In the genomic region with DNA sequence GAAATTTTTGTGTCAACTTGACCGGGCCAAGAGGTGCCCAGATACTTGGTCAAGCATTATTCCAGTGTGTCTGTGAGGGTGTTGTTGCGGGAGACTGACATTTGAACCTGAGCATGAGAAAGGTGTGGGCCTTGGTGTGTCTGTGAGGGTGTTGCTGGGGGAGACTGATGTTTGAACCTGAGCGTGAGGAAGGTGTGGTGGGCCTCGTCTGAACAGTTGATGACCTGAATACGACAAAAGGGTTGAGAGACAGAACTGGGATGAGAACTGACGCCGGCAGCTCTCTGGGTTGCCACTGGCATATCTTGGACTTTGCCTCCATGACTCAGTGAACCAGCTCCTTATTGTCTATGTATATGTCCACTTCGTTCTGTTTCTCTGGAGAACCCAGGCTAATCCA, we compare ENCODE assay signal across 15 cellular contexts.
"Had no signal": no experiment of that assay in that cellular context is flagged by ENCODE, and none has a peak within 500 bp of the region (broad histone marks: within the 10 kb centered on the region; RNA-seq: fewer than 3 reads in every experiment).

No MANE protein-coding gene starts in this region.

- H3K4me3 Mint-ChIP-seq: activated T-helper 1 cell treated with anti-CD3 and anti-CD28 coated beads, Interleukin-12 subunit alpha, Interleukin-12 subunit beta, Interleukin-2, Interleukin-4 antibody, amounts not matched to agents 30 ng/mL and 10 ng/mL and 1 ng/mL, durations not matched to agents 14 hours and 24 hours and 36 hours; brain; central memory CD8-positive, alpha-beta T cell; stimulated activated naive B cell treated with anti-CD40 and anti-IgM and Interleukin-4, amounts not matched to agents 10 μg/mL and 1 μg/mL and 100 μg/mL, for 72 hours; T-helper 1 cell treated with Interleukin-12 subunit alpha and Interleukin-12 subunit beta and Interleukin-4 antibody, amounts not matched to agents 30 μg/mL and 1 μg/mL, for 36 hours had no signal

- H3K27me3 Mint-ChIP-seq: central memory CD8-positive, alpha-beta T cell had no signal

- H3K9me3 ChIP-seq: gastroesophageal sphincter, neutrophil, transverse colon had no signal

- H3K4me1 ChIP-seq: gastroesophageal sphincter, transverse colon had no signal

- H3K36me3 ChIP-seq: gastroesophageal sphincter, neutrophil, transverse colon had no signal

- H3K36me3 Mint-ChIP-seq: brain; stimulated activated naive B cell treated with anti-CD40 and anti-IgM and Interleukin-4, amounts not matched to agents 10 μg/mL and 1 μg/mL and 100 μg/mL, for 72 hours had no signal

- FAIRE-seq: TTC549 had no signal

- H3K4me3 ChIP-seq: gastroesophageal sphincter, smooth muscle cell, transverse colon had no signal

- DNase-seq: activated CD4-positive, CD25-positive, alpha-beta regulatory T cell; activated naive CD4-positive, alpha-beta T cell treated with Interleukin-2 at 50 U/mL for 16 hours; amygdala; cortex of kidney; effector memory CD4-positive, alpha-beta T cell; stimulated activated naive B cell treated with anti-CD40 and anti-IgM and Interleukin-4, amounts not matched to agents 10 μg/mL and 1 μg/mL and 100 μg/mL, for 72 hours; transverse colon had no signal

- H3K27me3 ChIP-seq: gastroesophageal sphincter, transverse colon had no signal

- ATAC-seq: gastroesophageal sphincter had no signal

- H3K9me3 Mint-ChIP-seq: activated T-helper 1 cell treated with anti-CD3 and anti-CD28 coated beads, Interleukin-12 subunit alpha, Interleukin-12 subunit beta, Interleukin-2, Interleukin-4 antibody, amounts not matched to agents 30 ng/mL and 10 ng/mL and 1 ng/mL, durations not matched to agents 14 hours and 24 hours and 36 hours; brain; central memory CD8-positive, alpha-beta T cell; stimulated activated naive B cell treated with anti-CD40 and anti-IgM and Interleukin-4, amounts not matched to agents 10 μg/mL and 1 μg/mL and 100 μg/mL, for 72 hours; T-helper 1 cell treated with Interleukin-12 subunit alpha and Interleukin-12 subunit beta and Interleukin-4 antibody, amounts not matched to agents 30 μg/mL and 1 μg/mL, for 36 hours had no signal

- H3K27ac ChIP-seq: gastroesophageal sphincter, neutrophil, transverse colon had no signal

- H3K27ac Mint-ChIP-seq: activated T-helper 1 cell treated with anti-CD3 and anti-CD28 coated beads, Interleukin-12 subunit alpha, Interleukin-12 subunit beta, Interleukin-2, Interleukin-4 antibody, amounts not matched to agents 30 ng/mL and 10 ng/mL and 1 ng/mL, durations not matched to agents 14 hours and 24 hours and 36 hours; stimulated activated naive B cell treated with anti-CD40 and anti-IgM and Interleukin-4, amounts not matched to agents 10 μg/mL and 1 μg/mL and 100 μg/mL, for 72 hours; T-helper 1 cell treated with Interleukin-12 subunit alpha and Interleukin-12 subunit beta and Interleukin-4 antibody, amounts not matched to agents 30 μg/mL and 1 μg/mL, for 36 hours had no signal

- H3K4me2 ChIP-seq: smooth muscle cell had no signal
